In the genomic region with DNA sequence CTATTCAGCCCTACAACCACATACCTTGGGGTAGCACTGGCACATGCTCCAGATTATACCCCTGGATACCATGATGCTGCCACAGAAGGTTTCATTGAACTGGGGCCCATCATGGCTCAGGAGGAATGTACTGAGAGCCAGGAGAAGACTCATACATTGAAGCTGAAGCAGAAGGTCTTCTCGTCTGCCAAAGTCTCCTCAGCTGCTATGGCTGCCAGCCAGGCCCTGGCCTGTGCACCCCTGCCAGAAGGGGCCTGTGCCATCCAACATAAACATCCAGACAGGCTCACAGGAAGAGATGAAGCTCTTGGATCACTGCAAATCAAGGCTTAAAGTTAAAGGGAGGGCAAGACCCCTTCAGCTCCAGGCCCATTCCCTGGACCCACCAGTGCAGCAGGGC, we compare ENCODE assay signal across 4 cellular contexts.
DNase-seq lines count a peak whose midpoint lies in the region.
"Not testable (repeated sequence)": the region's sequence is repeated elsewhere in the genome, so short reads cannot be mapped to it uniquely, and the experiment has no call there.

No MANE protein-coding gene starts in this region.

- in situ Hi-C loops in G401 (cut with HindIII; ENCODE audit: low sequenced_read_pairs), result not testable (repeated sequence)

- DNase-seq in G401 (ENCODE audit: low spot score) (peak; percentile 81), NCI-H446 treated with DMSO at 0.1 percent for 48 hours (lab: John Stamatoyannopoulos, UW) (peak; percentile 15), cerebellar cortex (ENCODE audit: low spot score) (peak; percentile 72), cerebellum (ENCODE audit: low spot score) (peak; percentile 20)

Comparison
In these comparisons a context has a peak if more than half of its experiments do, and no peak if none do; other contexts are left out.
1. Peak in every context shown above with its lines: DNase-seq.
2. DNase-seq: peak in every context shown above with its lines; median percentile 81 in G401; 72 in cerebellar cortex; 20 in cerebellum; 15 in NCI-H446 treated with DMSO at 0.1 percent for 48 hours.